ENCODE assay signal across 1 cellular context in genomic region chr4:185352741-185353140, GRCh38.
TF ChIP-seq lines count a peak whose summit lies in the region.

No MANE protein-coding gene starts in this region.

TF ChIP-seq in H1, 55 proteins besides CTCF, POLR2A, EP300 and RAD21:
- TF ChIP-seq PHF8 (conservative IDR thresholded peaks at IDR 0.05; ENCODE audit: low read depth, low read length) = no peak
- no peak for TF ChIP-seq CBX5 (IDR thresholded peaks at IDR 0.05; ENCODE audit: low read depth, low read length)
- TF ChIP-seq FOSL1 (IDR thresholded peaks at IDR 0.05; ENCODE audit: insufficient read depth, low read depth, low read length) = no peak
- no peak for TF ChIP-seq CHD2 (IDR thresholded peaks at IDR 0.05; ENCODE audit: low read length)
- no peak for TF ChIP-seq RBBP5 (IDR thresholded peaks at IDR 0.05; ENCODE audit: borderline replicate concordance, low read depth, low read length)
- no peak for TF ChIP-seq CHD7 (IDR thresholded peaks at IDR 0.05; ENCODE audit: insufficient replicate concordance, low read length)
- no peak for TF ChIP-seq EZH2 (IDR thresholded peaks at IDR 0.05; ENCODE audit: low read depth, low read length, severe bottlenecking)
- no peak for TF ChIP-seq USF2 (IDR thresholded peaks at IDR 0.05; ENCODE audit: low read length)
- no peak for TF ChIP-seq RFX5 (IDR thresholded peaks at IDR 0.05; ENCODE audit: borderline replicate concordance, low read depth, low read length)
- TF ChIP-seq POLR2AphosphoS5 (IDR thresholded peaks at IDR 0.05; ENCODE audit: low read depth, low read length) = no peak
- TF ChIP-seq MAX (IDR thresholded peaks at IDR 0.05) = no peak
- TF ChIP-seq ATF3 (IDR thresholded peaks at IDR 0.05; ENCODE audit: insufficient read depth, low read depth, low read length) = no peak
- no peak for TF ChIP-seq BCL11A (IDR thresholded peaks at IDR 0.05; ENCODE audit: low read depth in 2 of 2, low read length in 2 of 2)
- TF ChIP-seq CEBPB (IDR thresholded peaks at IDR 0.05; ENCODE audit: low read depth, low read length) = no peak
- TF ChIP-seq BRCA1 (IDR thresholded peaks at IDR 0.05; ENCODE audit: low read depth, low read length) = no peak
- TF ChIP-seq TCF12 (IDR thresholded peaks at IDR 0.05; ENCODE audit: low read depth, low read length) = no peak
- TF ChIP-seq ASH2L (IDR thresholded peaks at IDR 0.05; ENCODE audit: low read length) = no peak
- TF ChIP-seq KDM4A (IDR thresholded peaks at IDR 0.05; ENCODE audit: low read depth, low read length, severe bottlenecking) = no peak
